Comparison of ENCODE assay signal across 1 cellular context in the genomic region with DNA sequence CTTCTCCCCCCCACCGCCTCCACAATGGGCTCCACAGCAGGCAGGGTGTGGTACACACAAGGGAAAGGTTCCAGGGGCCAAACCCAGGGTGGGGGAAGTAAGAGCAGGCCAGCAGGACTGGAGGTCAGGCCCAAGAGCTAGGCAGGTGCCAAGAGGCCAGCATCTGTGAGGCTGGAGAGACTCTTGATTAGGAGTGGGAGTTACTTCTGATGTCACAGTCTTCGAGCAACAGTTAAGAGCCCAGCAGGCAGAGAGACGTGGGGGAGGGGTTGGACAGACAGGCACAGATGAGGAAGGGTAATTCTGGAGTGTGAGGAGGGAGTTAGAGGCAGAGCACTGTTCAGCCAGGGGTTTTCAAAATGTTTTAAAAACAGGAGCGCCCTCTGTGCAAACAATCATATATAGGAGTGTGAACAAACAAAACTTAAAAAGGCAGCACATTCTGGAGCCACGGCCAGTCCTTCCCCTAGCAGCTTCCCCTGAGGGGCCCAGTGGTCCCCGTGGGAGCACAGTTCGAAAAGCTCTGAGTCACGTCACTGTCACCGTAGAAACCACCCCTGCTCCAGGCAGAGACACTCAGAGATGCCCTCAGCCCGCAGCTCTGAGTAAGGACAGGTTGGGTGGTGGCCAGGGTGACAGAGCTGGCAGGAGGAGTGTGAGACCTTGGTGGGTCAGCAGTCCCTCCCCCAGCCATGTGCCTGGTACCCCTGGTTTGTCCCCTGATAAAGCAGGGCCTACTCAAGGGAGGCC.
TF ChIP-seq lines count a peak whose summit lies in the region.

No MANE protein-coding gene starts in this region.

TF ChIP-seq in K562, 482 proteins besides CTCF, POLR2A, EP300 and RAD21 (continued from another document and continues in another):
- TF ChIP-seq RBM14 (IDR thresholded peaks at IDR 0.05; ENCODE audit: borderline replicate concordance, insufficient read depth, low read depth, low read length), result no peak
- no peak; the same call in 1 of the 2 replicates for TF ChIP-seq C11orf30 (IDR thresholded peaks at IDR 0.05; ENCODE audit: low read depth)
- no peak for TF ChIP-seq ZZZ3 (IDR thresholded peaks at IDR 0.05)
- TF ChIP-seq, protein P1, sequence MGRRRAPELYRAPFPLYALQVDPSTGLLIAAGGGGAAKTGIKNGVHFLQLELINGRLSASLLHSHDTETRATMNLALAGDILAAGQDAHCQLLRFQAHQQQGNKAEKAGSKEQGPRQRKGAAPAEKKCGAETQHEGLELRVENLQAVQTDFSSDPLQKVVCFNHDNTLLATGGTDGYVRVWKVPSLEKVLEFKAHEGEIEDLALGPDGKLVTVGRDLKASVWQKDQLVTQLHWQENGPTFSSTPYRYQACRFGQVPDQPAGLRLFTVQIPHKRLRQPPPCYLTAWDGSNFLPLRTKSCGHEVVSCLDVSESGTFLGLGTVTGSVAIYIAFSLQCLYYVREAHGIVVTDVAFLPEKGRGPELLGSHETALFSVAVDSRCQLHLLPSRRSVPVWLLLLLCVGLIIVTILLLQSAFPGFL (CRISPR knock-in tag; IDR thresholded peaks at IDR 0.05), result no peak
- TF ChIP-seq RBM22 (IDR thresholded peaks at IDR 0.05; ENCODE audit: low read depth, low read length, poor library complexity, severe bottlenecking), result no peak
- TF ChIP-seq POLR3A (IDR thresholded peaks at IDR 0.05; ENCODE audit: borderline replicate concordance, extremely low read depth, insufficient read depth, insufficient read length), result no peak
- TF ChIP-seq, protein P2, sequence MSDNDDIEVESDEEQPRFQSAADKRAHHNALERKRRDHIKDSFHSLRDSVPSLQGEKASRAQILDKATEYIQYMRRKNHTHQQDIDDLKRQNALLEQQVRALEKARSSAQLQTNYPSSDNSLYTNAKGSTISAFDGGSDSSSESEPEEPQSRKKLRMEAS (CRISPR knock-in tag; IDR thresholded peaks at IDR 0.05), result peak; percentile 14; the same call in 1 of the 2 replicates
- TF ChIP-seq, protein P3, sequence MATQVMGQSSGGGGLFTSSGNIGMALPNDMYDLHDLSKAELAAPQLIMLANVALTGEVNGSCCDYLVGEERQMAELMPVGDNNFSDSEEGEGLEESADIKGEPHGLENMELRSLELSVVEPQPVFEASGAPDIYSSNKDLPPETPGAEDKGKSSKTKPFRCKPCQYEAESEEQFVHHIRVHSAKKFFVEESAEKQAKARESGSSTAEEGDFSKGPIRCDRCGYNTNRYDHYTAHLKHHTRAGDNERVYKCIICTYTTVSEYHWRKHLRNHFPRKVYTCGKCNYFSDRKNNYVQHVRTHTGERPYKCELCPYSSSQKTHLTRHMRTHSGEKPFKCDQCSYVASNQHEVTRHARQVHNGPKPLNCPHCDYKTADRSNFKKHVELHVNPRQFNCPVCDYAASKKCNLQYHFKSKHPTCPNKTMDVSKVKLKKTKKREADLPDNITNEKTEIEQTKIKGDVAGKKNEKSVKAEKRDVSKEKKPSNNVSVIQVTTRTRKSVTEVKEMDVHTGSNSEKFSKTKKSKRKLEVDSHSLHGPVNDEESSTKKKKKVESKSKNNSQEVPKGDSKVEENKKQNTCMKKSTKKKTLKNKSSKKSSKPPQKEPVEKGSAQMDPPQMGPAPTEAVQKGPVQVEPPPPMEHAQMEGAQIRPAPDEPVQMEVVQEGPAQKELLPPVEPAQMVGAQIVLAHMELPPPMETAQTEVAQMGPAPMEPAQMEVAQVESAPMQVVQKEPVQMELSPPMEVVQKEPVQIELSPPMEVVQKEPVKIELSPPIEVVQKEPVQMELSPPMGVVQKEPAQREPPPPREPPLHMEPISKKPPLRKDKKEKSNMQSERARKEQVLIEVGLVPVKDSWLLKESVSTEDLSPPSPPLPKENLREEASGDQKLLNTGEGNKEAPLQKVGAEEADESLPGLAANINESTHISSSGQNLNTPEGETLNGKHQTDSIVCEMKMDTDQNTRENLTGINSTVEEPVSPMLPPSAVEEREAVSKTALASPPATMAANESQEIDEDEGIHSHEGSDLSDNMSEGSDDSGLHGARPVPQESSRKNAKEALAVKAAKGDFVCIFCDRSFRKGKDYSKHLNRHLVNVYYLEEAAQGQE (CRISPR knock-in tag; IDR thresholded peaks at IDR 0.05; ENCODE audit: low read depth), result no peak
- no peak for TF ChIP-seq ZC3H8 (IDR thresholded peaks at IDR 0.05)
- TF ChIP-seq, protein P4, sequence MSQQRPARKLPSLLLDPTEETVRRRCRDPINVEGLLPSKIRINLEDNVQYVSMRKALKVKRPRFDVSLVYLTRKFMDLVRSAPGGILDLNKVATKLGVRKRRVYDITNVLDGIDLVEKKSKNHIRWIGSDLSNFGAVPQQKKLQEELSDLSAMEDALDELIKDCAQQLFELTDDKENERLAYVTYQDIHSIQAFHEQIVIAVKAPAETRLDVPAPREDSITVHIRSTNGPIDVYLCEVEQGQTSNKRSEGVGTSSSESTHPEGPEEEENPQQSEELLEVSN (IDR thresholded peaks at IDR 0.05; ENCODE audit: borderline replicate concordance in 1 of 2, extremely low read depth in 1 of 2, insufficient read depth in 1 of 2, insufficient read length in 1 of 2, low read depth in 1 of 2, low read length in 1 of 2, poor library complexity in 1 of 2, severe bottlenecking in 1 of 2), result peak in 1 of 2 experiments; percentile 18
- no peak for TF ChIP-seq KAT8 (IDR thresholded peaks at IDR 0.05; ENCODE audit: low read depth)
- TF ChIP-seq ZNF696 (CRISPR knock-in tag; conservative IDR thresholded peaks at IDR 0.05), result no peak
- no peak for TF ChIP-seq ATF1 (CRISPR knock-in tag; IDR thresholded peaks at IDR 0.05)
- TF ChIP-seq ATF1 (tag; IDR thresholded peaks at IDR 0.05), result peak; percentile 82
- no peak for TF ChIP-seq ZKSCAN3 (CRISPR knock-in tag; IDR thresholded peaks at IDR 0.05)
- TF ChIP-seq MXI1 (IDR thresholded peaks at IDR 0.05; ENCODE audit: low read depth, low read length), result no peak
- TF ChIP-seq, protein P5, sequence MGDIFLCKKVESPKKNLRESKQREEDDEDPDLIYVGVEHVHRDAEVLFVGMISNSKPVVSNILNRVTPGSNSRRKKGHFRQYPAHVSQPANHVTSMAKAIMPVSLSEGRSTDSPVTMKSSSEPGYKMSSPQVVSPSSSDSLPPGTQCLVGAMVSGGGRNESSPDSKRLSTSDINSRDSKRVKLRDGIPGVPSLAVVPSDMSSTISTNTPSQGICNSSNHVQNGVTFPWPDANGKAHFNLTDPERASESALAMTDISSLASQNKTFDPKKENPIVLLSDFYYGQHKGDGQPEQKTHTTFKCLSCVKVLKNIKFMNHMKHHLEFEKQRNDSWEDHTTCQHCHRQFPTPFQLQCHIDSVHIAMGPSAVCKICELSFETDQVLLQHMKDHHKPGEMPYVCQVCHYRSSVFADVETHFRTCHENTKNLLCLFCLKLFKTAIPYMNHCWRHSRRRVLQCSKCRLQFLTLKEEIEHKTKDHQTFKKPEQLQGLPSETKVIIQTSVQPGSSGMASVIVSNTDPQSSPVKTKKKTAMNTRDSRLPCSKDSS (IDR thresholded peaks at IDR 0.05; ENCODE audit: low read depth, partially characterized antibody), result no peak
- no peak for TF ChIP-seq FOXP1 (CRISPR knock-in tag; IDR thresholded peaks at IDR 0.05)
- TF ChIP-seq SP1 (CRISPR knock-in tag; IDR thresholded peaks at IDR 0.05), result no peak
- no peak for TF ChIP-seq TGIF2 (CRISPR knock-in tag; IDR thresholded peaks at IDR 0.05)
- TF ChIP-seq, protein P6, sequence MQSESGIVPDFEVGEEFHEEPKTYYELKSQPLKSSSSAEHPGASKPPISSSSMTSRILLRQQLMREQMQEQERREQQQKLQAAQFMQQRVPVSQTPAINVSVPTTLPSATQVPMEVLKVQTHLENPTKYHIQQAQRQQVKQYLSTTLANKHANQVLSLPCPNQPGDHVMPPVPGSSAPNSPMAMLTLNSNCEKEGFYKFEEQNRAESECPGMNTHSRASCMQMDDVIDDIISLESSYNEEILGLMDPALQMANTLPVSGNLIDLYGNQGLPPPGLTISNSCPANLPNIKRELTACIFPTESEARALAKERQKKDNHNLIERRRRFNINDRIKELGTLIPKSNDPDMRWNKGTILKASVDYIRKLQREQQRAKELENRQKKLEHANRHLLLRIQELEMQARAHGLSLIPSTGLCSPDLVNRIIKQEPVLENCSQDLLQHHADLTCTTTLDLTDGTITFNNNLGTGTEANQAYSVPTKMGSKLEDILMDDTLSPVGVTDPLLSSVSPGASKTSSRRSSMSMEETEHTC (IDR thresholded peaks at IDR 0.05), result no peak
- TF ChIP-seq, protein P7, sequence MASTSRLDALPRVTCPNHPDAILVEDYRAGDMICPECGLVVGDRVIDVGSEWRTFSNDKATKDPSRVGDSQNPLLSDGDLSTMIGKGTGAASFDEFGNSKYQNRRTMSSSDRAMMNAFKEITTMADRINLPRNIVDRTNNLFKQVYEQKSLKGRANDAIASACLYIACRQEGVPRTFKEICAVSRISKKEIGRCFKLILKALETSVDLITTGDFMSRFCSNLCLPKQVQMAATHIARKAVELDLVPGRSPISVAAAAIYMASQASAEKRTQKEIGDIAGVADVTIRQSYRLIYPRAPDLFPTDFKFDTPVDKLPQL (IDR thresholded peaks at IDR 0.05; ENCODE audit: extremely low read depth, insufficient read length), result no peak
- TF ChIP-seq SREBF1 (IDR thresholded peaks at IDR 0.05; ENCODE audit: borderline replicate concordance, low read depth, low read length), result no peak
- no peak for TF ChIP-seq GATA2 (CRISPR knock-in tag; IDR thresholded peaks at IDR 0.05)
- TF ChIP-seq, protein P8, sequence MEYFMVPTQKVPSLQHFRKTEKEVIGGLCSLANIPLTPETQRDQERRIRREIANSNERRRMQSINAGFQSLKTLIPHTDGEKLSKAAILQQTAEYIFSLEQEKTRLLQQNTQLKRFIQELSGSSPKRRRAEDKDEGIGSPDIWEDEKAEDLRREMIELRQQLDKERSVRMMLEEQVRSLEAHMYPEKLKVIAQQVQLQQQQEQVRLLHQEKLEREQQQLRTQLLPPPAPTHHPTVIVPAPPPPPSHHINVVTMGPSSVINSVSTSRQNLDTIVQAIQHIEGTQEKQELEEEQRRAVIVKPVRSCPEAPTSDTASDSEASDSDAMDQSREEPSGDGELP (CRISPR knock-in tag; IDR thresholded peaks at IDR 0.05; ENCODE audit: borderline replicate concordance), result peak; percentile 64; the same call in 1 of the 2 replicates
- TF ChIP-seq, protein P9, sequence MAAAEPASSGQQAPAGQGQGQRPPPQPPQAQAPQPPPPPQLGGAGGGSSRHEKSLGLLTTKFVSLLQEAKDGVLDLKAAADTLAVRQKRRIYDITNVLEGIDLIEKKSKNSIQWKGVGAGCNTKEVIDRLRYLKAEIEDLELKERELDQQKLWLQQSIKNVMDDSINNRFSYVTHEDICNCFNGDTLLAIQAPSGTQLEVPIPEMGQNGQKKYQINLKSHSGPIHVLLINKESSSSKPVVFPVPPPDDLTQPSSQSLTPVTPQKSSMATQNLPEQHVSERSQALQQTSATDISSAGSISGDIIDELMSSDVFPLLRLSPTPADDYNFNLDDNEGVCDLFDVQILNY (CRISPR knock-in tag; IDR thresholded peaks at IDR 0.05), result no peak
- no peak for TF ChIP-seq MYBL2 (IDR thresholded peaks at IDR 0.05; ENCODE audit: low read depth)
- no peak for TF ChIP-seq MYBL2 (CRISPR knock-in tag; IDR thresholded peaks at IDR 0.05; ENCODE audit: borderline replicate concordance)
- no peak for TF ChIP-seq HDAC3 (IDR thresholded peaks at IDR 0.05; ENCODE audit: borderline replicate concordance, partially characterized antibody)
- TF ChIP-seq, protein P10, sequence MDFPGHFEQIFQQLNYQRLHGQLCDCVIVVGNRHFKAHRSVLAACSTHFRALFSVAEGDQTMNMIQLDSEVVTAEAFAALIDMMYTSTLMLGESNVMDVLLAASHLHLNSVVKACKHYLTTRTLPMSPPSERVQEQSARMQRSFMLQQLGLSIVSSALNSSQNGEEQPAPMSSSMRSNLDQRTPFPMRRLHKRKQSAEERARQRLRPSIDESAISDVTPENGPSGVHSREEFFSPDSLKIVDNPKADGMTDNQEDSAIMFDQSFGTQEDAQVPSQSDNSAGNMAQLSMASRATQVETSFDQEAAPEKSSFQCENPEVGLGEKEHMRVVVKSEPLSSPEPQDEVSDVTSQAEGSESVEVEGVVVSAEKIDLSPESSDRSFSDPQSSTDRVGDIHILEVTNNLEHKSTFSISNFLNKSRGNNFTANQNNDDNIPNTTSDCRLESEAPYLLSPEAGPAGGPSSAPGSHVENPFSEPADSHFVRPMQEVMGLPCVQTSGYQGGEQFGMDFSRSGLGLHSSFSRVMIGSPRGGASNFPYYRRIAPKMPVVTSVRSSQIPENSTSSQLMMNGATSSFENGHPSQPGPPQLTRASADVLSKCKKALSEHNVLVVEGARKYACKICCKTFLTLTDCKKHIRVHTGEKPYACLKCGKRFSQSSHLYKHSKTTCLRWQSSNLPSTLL (IDR thresholded peaks at IDR 0.05), result no peak
- TF ChIP-seq SMARCA5 (IDR thresholded peaks at IDR 0.05), result no peak
- TF ChIP-seq ZNF121 (CRISPR knock-in tag; conservative IDR thresholded peaks at IDR 0.05), result no peak
- TF ChIP-seq ZNF174 (CRISPR knock-in tag; IDR thresholded peaks at IDR 0.05), result no peak
- TF ChIP-seq SMAD2 (IDR thresholded peaks at IDR 0.05; ENCODE audit: low read depth, low read length), result no peak
- no peak for TF ChIP-seq ETV6 (IDR thresholded peaks at IDR 0.05; ENCODE audit: borderline replicate concordance in 1 of 2, low read depth in 2 of 2, low read length in 1 of 2)
- no peak for TF ChIP-seq ETV6 (CRISPR knock-in tag; IDR thresholded peaks at IDR 0.05; ENCODE audit: borderline replicate concordance)
- TF ChIP-seq, protein P11, sequence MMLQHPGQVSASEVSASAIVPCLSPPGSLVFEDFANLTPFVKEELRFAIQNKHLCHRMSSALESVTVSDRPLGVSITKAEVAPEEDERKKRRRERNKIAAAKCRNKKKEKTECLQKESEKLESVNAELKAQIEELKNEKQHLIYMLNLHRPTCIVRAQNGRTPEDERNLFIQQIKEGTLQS (IDR thresholded peaks at IDR 0.05), result peak; percentile 47; the same call in 1 of the 2 replicates
- TF ChIP-seq, protein P11 (CRISPR knock-in tag; conservative IDR thresholded peaks at IDR 0.05), result no peak
- no peak; the same call in 1 of the 2 replicates for TF ChIP-seq ZBTB17 (CRISPR knock-in tag; IDR thresholded peaks at IDR 0.05)
- TF ChIP-seq, protein P12, sequence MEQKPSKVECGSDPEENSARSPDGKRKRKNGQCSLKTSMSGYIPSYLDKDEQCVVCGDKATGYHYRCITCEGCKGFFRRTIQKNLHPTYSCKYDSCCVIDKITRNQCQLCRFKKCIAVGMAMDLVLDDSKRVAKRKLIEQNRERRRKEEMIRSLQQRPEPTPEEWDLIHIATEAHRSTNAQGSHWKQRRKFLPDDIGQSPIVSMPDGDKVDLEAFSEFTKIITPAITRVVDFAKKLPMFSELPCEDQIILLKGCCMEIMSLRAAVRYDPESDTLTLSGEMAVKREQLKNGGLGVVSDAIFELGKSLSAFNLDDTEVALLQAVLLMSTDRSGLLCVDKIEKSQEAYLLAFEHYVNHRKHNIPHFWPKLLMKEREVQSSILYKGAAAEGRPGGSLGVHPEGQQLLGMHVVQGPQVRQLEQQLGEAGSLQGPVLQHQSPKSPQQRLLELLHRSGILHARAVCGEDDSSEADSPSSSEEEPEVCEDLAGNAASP (IDR thresholded peaks at IDR 0.05), result no peak
- TF ChIP-seq ZC3H11A (IDR thresholded peaks at IDR 0.05; ENCODE audit: low read depth, low read length), result no peak
- no peak for TF ChIP-seq HNRNPLL (IDR thresholded peaks at IDR 0.05; ENCODE audit: low read depth, low read length, poor library complexity, severe bottlenecking)
- no peak for TF ChIP-seq ETS2 (tag; IDR thresholded peaks at IDR 0.05; ENCODE audit: borderline replicate concordance, poor library complexity, severe bottlenecking)
- TF ChIP-seq MCM7 (IDR thresholded peaks at IDR 0.05), result no peak
- no peak for TF ChIP-seq ZNF444 (CRISPR knock-in tag; IDR thresholded peaks at IDR 0.05)
